ENCODE assay signal across 24 cellular contexts in the genomic region with DNA sequence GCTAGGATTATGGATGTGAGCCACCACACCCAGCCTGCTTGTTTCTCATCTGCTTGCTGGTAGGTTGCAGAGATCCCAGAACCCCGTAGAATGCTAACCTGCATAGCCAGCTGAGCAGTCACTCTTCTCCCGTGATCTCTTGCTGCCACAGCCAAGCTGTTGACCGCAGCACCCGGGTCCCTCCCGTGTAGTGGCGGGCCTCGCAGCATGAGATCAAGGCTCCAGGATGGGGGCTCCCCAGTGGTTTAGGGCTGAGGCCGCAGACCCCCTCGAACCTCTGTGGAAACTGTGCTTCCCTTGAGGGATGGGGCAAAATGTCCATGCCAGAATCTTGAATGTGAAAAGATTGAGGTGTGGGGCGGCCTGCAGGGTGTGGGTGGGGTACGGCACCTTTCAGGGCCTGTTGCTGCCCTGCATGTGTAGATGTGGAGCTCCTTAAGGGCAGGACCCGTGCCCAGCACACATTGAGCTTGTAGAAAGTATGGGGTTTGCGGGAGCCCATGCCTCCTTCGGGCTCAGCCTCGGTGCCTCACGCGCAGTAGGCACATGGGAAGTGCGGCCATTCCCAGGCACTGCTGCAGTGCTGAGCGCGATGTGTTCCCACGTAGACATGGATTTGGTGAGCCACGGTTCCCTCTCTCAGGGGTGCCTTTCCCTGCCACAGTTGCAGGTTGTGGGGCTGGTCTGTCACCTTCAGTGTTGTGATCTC.
"Had no signal": no experiment of that assay in that cellular context is flagged by ENCODE, and none has a peak within 500 bp of the region (broad histone marks: within the 10 kb centered on the region; RNA-seq: fewer than 3 reads in every experiment).

No MANE protein-coding gene starts in this region.

- ATAC-seq: activated CD8-positive, alpha-beta T cell treated with anti-CD3 and anti-CD28 coated beads, Interleukin-2, amount 10 ng/mL, durations not matched to agents 7 days and 5 days; activated naive CD4-positive, alpha-beta T cell treated with anti-CD3 and anti-CD28 coated beads, Interleukin-2, amount 50 U/mL, for 72 hours; activated naive CD8-positive, alpha-beta T cell treated with anti-CD3 and anti-CD28 coated beads, Interleukin-2, amount 50 U/mL, for 24 hours; activated T-cell treated with anti-CD3 and anti-CD28 coated beads, Interleukin-2, amount 50 U/mL, for 4 hours; PC-3; T-helper 17 cell; WTC11 had no signal

- H3K4me3 Mint-ChIP-seq: activated CD8-positive, alpha-beta T cell treated with anti-CD3 and anti-CD28 coated beads, Interleukin-2, amount 10 ng/mL, durations not matched to agents 7 days and 5 days; activated naive CD8-positive, alpha-beta T cell treated with anti-CD3 and anti-CD28 coated beads, Interleukin-2, amount 50 U/mL, for 24 hours; activated T-cell treated with anti-CD3 and anti-CD28 coated beads, Interleukin-2, amount 50 U/mL, for 4 hours; brain; T-helper 17 cell; WTC11 had no signal

- H3K4me1 Mint-ChIP-seq: brain had no signal

- H3K27ac Mint-ChIP-seq: activated CD8-positive, alpha-beta T cell treated with anti-CD3 and anti-CD28 coated beads, Interleukin-2, amount 10 ng/mL, durations not matched to agents 7 days and 5 days; activated naive CD4-positive, alpha-beta T cell treated with anti-CD3 and anti-CD28 coated beads, Interleukin-2, amount 50 U/mL, for 72 hours; activated naive CD8-positive, alpha-beta T cell treated with anti-CD3 and anti-CD28 coated beads, Interleukin-2, amount 50 U/mL, for 24 hours; brain; T-helper 17 cell; WTC11 had no signal

- DNase-seq: activated CD4-positive, alpha-beta T cell treated with anti-CD3 and anti-CD28 coated beads for 48 hours; activated CD4-positive, alpha-beta T cell treated with anti-CD3 and anti-CD28 coated beads, Interleukin-2, amount 50 U/mL, for 4 hours; activated CD4-positive, CD25-positive, alpha-beta regulatory T cell treated with anti-CD3 and anti-CD28 coated beads, Interleukin-2, amount 50 U/mL, for 72 hours; activated CD8-positive, alpha-beta T cell treated with anti-CD3 and anti-CD28 coated beads, Interleukin-2, amount 10 ng/mL, durations not matched to agents 7 days and 5 days; activated effector memory CD4-positive, alpha-beta T cell treated with anti-CD3 and anti-CD28 coated beads, Interleukin-2, amount 50 U/mL, for 16 hours; activated naive CD4-positive, alpha-beta T cell treated with Interleukin-2 at 50 U/mL for 16 hours; activated naive CD8-positive, alpha-beta T cell treated with anti-CD3 and anti-CD28 coated beads, Interleukin-2, amount 50 U/mL, for 24 hours; activated T-cell treated with anti-CD3 and anti-CD28 coated beads, Interleukin-2, amount 50 U/mL, for 4 hours; amniotic stem cell; Kasumi-1; KBM-7; NCI-H1105 treated with DMSO at 0.1 percent for 48 hours; NCI-H1436 treated with DMSO at 0.1 percent for 48 hours; NCI-H187; NCI-H2081; NCI-H510A treated with DMSO at 0.1 percent for 48 hours; NCI-H69; PC-3; SIG-M5; T-helper 17 cell; T-helper 9 cell had no signal

- H3K9me3 Mint-ChIP-seq: activated naive CD4-positive, alpha-beta T cell treated with anti-CD3 and anti-CD28 coated beads, Interleukin-2, amount 50 U/mL, for 72 hours; activated naive CD8-positive, alpha-beta T cell treated with anti-CD3 and anti-CD28 coated beads, Interleukin-2, amount 50 U/mL, for 24 hours; activated T-cell treated with anti-CD3 and anti-CD28 coated beads, Interleukin-2, amount 50 U/mL, for 4 hours; brain had no signal

- H3K27me3 Mint-ChIP-seq: activated naive CD8-positive, alpha-beta T cell treated with anti-CD3 and anti-CD28 coated beads, Interleukin-2, amount 50 U/mL, for 24 hours; brain; T-helper 17 cell had no signal
